ENCODE assay signal across 8 cellular contexts in genomic region chr10:86684305-86684704, GRCh38. TPM values are rescaled to one million over a fixed set of nuclear protein-coding genes. Genes with fewer than 3 reads are reported as not detected.
A peak's percentile ranks its signal among the peaks of the same experiment; 100 is the strongest.
DNase-seq lines count a peak whose midpoint lies in the region; ATAC-seq and TF ChIP-seq lines count a peak whose summit lies in the region.

No MANE protein-coding gene starts in this region.

- DNase-seq in DMS53 (lab: John Stamatoyannopoulos, UW) (peak; percentile 48), DMS53 treated with DMSO at 0.1 percent for 48 hours (lab: John Stamatoyannopoulos, UW; ENCODE audit: unreplicated experiment) (no peak), right cardiac atrium (peak; percentile 69 to 91 (median 82)), tibial artery (peak; percentile 43 to 91), dermis blood vessel endothelial cell (no peak), GDM1 (lab: John Stamatoyannopoulos, UW) (no peak)
- no peak for DNase-seq in stimulated activated CD8-positive, alpha-beta memory T cell treated with anti-CD3 and anti-CD28 coated beads, Interleukin-4, amount 100 ng/mL, for 48 hours

- no peaks in the 10 kb centered on the region for H3K9me3 ChIP-seq in right cardiac atrium (ENCODE audit: control insufficient read depth, low read length)
- no peaks in the 10 kb centered on the region for H3K9me3 ChIP-seq in tibial artery

- 14% methylated on average over 5 of the region's 5 CpGs for WGBS in right cardiac atrium

- TF ChIP-seq CTCF in VCaP (conservative IDR thresholded peaks at IDR 0.05) (peak; percentile 64), tibial artery (IDR thresholded peaks at IDR 0.05) (peak; percentile 56 to 64)

- intact Hi-C loops in right cardiac atrium (cut with DNase I) = no loop called here
- intact Hi-C loops in tibial artery (cut with DNase I; ENCODE audit: low total_unique reads) = loop anchor here (5.0 kb wide), 1 partner anchor 47 kb away; no protein-coding TSS in a partner anchor

- H3K4me3 ChIP-seq in right cardiac atrium (ENCODE audit: low read length) (no peak overlapping the region), tibial artery (peak overlapping the region in 1 of 2 donors; percentile 13)

- H3K27me3 ChIP-seq in right cardiac atrium (ENCODE audit: control insufficient read depth, insufficient read depth) = no peaks in the 10 kb centered on the region
- no peaks in the 10 kb centered on the region for H3K27me3 ChIP-seq in tibial artery

- peak; percentile 43 to 44 for ATAC-seq in right cardiac atrium

- H3K36me3 ChIP-seq in tibial artery = peaks cover 19 to 28% (median 26%) of the 10 kb centered on the region in 3 donors

- H3K27ac ChIP-seq in VCaP (no peak overlapping the region), right cardiac atrium (ENCODE audit: low read length) (peak overlapping the region; percentile 77), tibial artery (peak overlapping the region; percentile 82 to 89)

- no peaks in the 10 kb centered on the region for H3K4me1 ChIP-seq in right cardiac atrium (ENCODE audit: control insufficient read depth, insufficient read depth, low read length)
- H3K4me1 ChIP-seq in tibial artery = peaks cover 0 to 100% (median 77%) of the 10 kb centered on the region in 4 donors

RNA-seq across cellular contexts. Expression of gene LDB3, which starts 16.0 kb away (rescaled TPM):
- total RNA-seq in right cardiac atrium (1,000 to 10,000 TPM in 1 of 4 donors, 100 to 1,000 TPM in 3; 738 to 1,111 (median 934) TPM), dermis blood vessel endothelial cell (not detected in 2 replicates)
- polyA plus RNA-seq in right cardiac atrium = 1,223 TPM

RNA-seq across cellular contexts. Expression of gene OPN4, which starts 30.0 kb away (rescaled TPM):
- total RNA-seq in right cardiac atrium (1 to 10 TPM in 2 of 4 donors, under 1 TPM in 2; 0.32 to 1.2 (median 0.95) TPM), dermis blood vessel endothelial cell (not detected in 2 replicates)
- 0.93 TPM for polyA plus RNA-seq in right cardiac atrium

Comparison
In these comparisons a context has a peak if more than half of its experiments do, and no peak if none do; other contexts are left out.
1. DNase-seq: peak in DMS53 (single experiment), right cardiac atrium (3 of 3) and tibial artery (2 of 2); none in DMS53 treated with DMSO at 0.1 percent for 48 hours (single experiment), dermis blood vessel endothelial cell (single experiment), stimulated activated CD8-positive, alpha-beta memory T cell treated with anti-CD3 and anti-CD28 coated beads, Interleukin-4, amount 100 ng/mL, for 48 hours (single experiment) and GDM1 (single experiment).
2. RNA of gene LDB3, which starts 16.0 kb away (total RNA-seq): 738 to 1,111 TPM in right cardiac atrium; not detected in dermis blood vessel endothelial cell; every median in the first group is over 100 times any median in the second.